ENCODE assay signal across 8 cellular contexts in genomic region chr3:161273589-161274218, GRCh38. TPM values are rescaled to one million over a fixed set of nuclear protein-coding genes. Genes with fewer than 3 reads are reported as not detected.
DNase-seq lines count a peak whose midpoint lies in the region; TF ChIP-seq lines count a peak whose summit lies in the region.

No MANE protein-coding gene starts in this region.

- DNase-seq in DMS79 treated with DMSO at 0.1 percent for 48 hours (lab: John Stamatoyannopoulos, UW) (peak; percentile 43), DMS79 (lab: John Stamatoyannopoulos, UW) (no peak), HT-29 (ENCODE audit: low spot score) (peak; percentile 80), SK-N-DZ (ENCODE audit: low spot score) (peak; percentile 49), endothelial cell (ENCODE audit: low spot score) (peak; percentile 24), pons (ENCODE audit: low spot score) (peak; percentile 57), islet precursor cell (no peak), COLO829 (ENCODE audit: low spot score) (no peak)

- H3K27ac Mint-ChIP-seq in endothelial cell (ENCODE audit: unreplicated experiment) = no peak overlapping the region

- no peaks in the 10 kb centered on the region for H3K9me3 Mint-ChIP-seq in endothelial cell (ENCODE audit: unreplicated experiment)

- H3K36me3 Mint-ChIP-seq in endothelial cell (ENCODE audit: low read depth, unreplicated experiment) = peaks cover 21% of the 10 kb centered on the region

- peak; percentile 90 for TF ChIP-seq CTCF in endothelial cell (IDR thresholded peaks at IDR 0.05; ENCODE audit: unreplicated experiment)

- peaks cover 2% of the 10 kb centered on the region for H3K27me3 Mint-ChIP-seq in endothelial cell (ENCODE audit: unreplicated experiment)

- H3K4me3 Mint-ChIP-seq in endothelial cell (ENCODE audit: unreplicated experiment) = no peak overlapping the region

- H3K4me1 Mint-ChIP-seq in endothelial cell (ENCODE audit: unreplicated experiment) = peaks cover 7% of the 10 kb centered on the region

RNA-seq across cellular contexts. Expression of gene NMD3, which starts 52.6 kb away (rescaled TPM):
- 29.3 and 30.9 TPM in 2 replicates for total RNA-seq in HT-29 (2014; rRNA removed; shearing (Covaris generic))
- polyA plus RNA-seq in SK-N-DZ (2014; cell fraction: cytosol; rRNA removed) = 41.7 and 50.7 TPM in 2 replicates
- polyA plus RNA-seq in SK-N-DZ (2014; cell fraction: nucleus; rRNA removed) = 39.4 and 44.1 TPM in 2 replicates
- 40.6 TPM for total RNA-seq in endothelial cell (ENCODE audit: unreplicated experiment)

Comparison
In these comparisons a context has a peak if more than half of its experiments do, and no peak if none do; other contexts are left out.
1. DNase-seq: peak in DMS79 treated with DMSO at 0.1 percent for 48 hours (single experiment), HT-29 (single experiment), SK-N-DZ (single experiment), endothelial cell (single experiment) and pons (single experiment); none in DMS79 (single experiment), islet precursor cell (single experiment) and COLO829 (single experiment).